9 cellular contexts compared by ENCODE assay signal in the genomic region with DNA sequence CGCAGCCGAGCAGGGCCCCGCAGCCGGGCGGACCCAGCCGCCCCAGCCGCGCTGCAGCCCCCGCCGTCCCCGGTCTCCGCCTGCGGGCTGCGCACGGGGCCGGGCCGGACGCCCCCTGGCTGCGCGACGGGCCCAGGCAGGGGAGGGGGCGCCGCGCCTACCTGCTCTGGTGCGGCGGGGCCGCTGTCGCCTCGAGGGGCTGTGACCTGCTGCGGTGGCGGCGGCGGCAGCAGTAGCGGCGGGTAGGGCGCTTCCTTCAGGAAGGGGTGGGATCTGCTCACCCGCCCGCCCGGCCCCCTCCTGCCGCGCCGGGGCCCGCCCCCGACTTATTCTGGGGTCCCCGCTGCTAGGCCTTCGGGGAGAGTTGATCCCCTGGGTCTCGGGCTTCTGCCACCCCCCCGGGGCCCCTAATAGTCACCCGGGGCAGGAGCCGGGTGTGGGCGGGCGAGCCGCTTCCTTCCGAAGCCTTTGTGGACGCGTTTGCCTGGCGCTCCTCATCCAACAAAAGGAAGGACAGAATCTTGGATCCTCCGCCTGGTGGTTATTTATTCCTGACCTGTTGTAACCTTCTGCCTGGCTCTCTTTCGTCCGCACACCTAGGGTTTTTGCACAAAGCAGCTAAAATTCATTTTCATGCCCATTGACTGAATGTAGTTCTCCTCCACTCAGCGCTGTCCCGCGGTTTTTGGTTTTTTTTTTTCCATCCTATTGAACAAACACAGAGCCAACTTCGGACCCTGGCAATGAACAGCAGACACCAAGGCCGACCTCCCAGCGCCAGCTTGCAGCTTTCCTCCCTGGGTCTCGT. TPM values are rescaled to one million over a fixed set of nuclear protein-coding genes. Genes with fewer than 3 reads are reported as not detected.
DNase-seq lines count a peak whose midpoint lies in the region; ATAC-seq and TF ChIP-seq lines count a peak whose summit lies in the region.
"Had no signal": no experiment of that assay in that cellular context is flagged by ENCODE, and none has a peak within 500 bp of the region (broad histone marks: within the 10 kb centered on the region; RNA-seq: fewer than 3 reads in every experiment).

A gene (minus strand): TSS at position 244 of the 808 bp plus-strand sequence. CDS start 57,331 bp downstream, outside the sequence.

- peak; percentile 16 for DNase-seq in NCI-H1436 (lab: John Stamatoyannopoulos, UW)
- no peak for DNase-seq in NCI-H1436 treated with DMSO at 0.1 percent for 48 hours (lab: John Stamatoyannopoulos, UW)
- DNase-seq in M059J (ENCODE audit: low read depth): peak; percentile 40
- DNase-seq in ascending aorta (ENCODE audit: low spot score in 2 of 2): no peak
- no peak for DNase-seq in DMS114 treated with DMSO at 0.1 percent for 48 hours (lab: John Stamatoyannopoulos, UW; ENCODE audit: unreplicated experiment)
- DNase-seq: DND-41 had no signal

- H3K4me2 ChIP-seq in skeletal muscle satellite cell (ENCODE audit: low read length): peak within 1 kb of the TSS; percentile 74

- TF ChIP-seq CTCF in ascending aorta (IDR thresholded peaks at IDR 0.05): no peak

- H3K9ac ChIP-seq in iPS-18a (ENCODE audit: low read length): no peak within 1 kb of the TSS
- no peak within 1 kb of the TSS for H3K9ac ChIP-seq in skeletal muscle satellite cell (ENCODE audit: low read depth, low read length)

- H3K9me3 ChIP-seq in ascending aorta (no peaks in the 10 kb centered on the region), iPS-18a (ENCODE audit: control insufficient read depth, low read depth, low read length) (no peaks in the 10 kb centered on the region), skeletal muscle satellite cell (replicated peaks; ENCODE audit: low read length) (no peaks in the 10 kb centered on the region)

- H3K27me3 ChIP-seq in ascending aorta (no peaks in the 10 kb centered on the region), iPS-18a (ENCODE audit: control insufficient read depth, insufficient read depth, low read length) (peaks cover 16% of the 10 kb centered on the region), skeletal muscle satellite cell (ENCODE audit: control insufficient read depth, insufficient read depth, low read length) (peaks cover 61% of the 10 kb centered on the region)

- no peaks in the 10 kb centered on the region for H3K4me1 ChIP-seq in ascending aorta
- peaks cover 4% of the 10 kb centered on the region for H3K4me1 ChIP-seq in iPS-18a (ENCODE audit: control insufficient read depth, low read depth, low read length)
- H3K4me1 ChIP-seq in skeletal muscle satellite cell (ENCODE audit: control insufficient read depth, insufficient read depth, low read length): peaks cover 4% of the 10 kb centered on the region

- H3K36me3 ChIP-seq in ascending aorta: no peaks in the 10 kb centered on the region
- no peaks in the 10 kb centered on the region for H3K36me3 ChIP-seq in iPS-18a (ENCODE audit: control insufficient read depth, low read depth, low read length)
- no peaks in the 10 kb centered on the region for H3K36me3 ChIP-seq in skeletal muscle satellite cell (ENCODE audit: insufficient read depth, low read length)

- H3K27ac ChIP-seq in ascending aorta (no peak within 1 kb of the TSS), iPS-18a (ENCODE audit: low read length) (no peak within 1 kb of the TSS)

- H3K4me3 ChIP-seq in ascending aorta (peak within 1 kb of the TSS; percentile 66 to 70), iPS-18a (ENCODE audit: low read length) (peak within 1 kb of the TSS; percentile 62), skeletal muscle satellite cell (ENCODE audit: low read length) (peak within 1 kb of the TSS; percentile 73)

- ATAC-seq in GM19035 (IDR thresholded peaks at IDR 0.05; ENCODE audit: unreplicated experiment): no peak

- intact Hi-C loops in ascending aorta (cut with DNase I): no loop called here

RNA-seq across cellular contexts. Expression of the gene that starts here (rescaled TPM):
- total RNA-seq in M059J (2014; rRNA removed; shearing (Covaris generic)): 1.8 and 4.0 TPM in 2 replicates
- total RNA-seq in ascending aorta: 5.4 TPM
- not detected in 2 replicates for total RNA-seq in skeletal muscle satellite cell (2012; rRNA removed)

Comparison
In these comparisons a context has a peak if more than half of its experiments do, and no peak if none do; other contexts are left out.
1. DNase-seq: peak in NCI-H1436 (single experiment) and M059J (single experiment); none in NCI-H1436 treated with DMSO at 0.1 percent for 48 hours (single experiment), ascending aorta (0 of 2) and DMS114 treated with DMSO at 0.1 percent for 48 hours (single experiment).
2. Peak in every context shown above with its lines, with median percentiles within 50 percentile points of each other: H3K4me3 ChIP-seq.